ENCODE assay signal across 1 cellular context in the genomic region with DNA sequence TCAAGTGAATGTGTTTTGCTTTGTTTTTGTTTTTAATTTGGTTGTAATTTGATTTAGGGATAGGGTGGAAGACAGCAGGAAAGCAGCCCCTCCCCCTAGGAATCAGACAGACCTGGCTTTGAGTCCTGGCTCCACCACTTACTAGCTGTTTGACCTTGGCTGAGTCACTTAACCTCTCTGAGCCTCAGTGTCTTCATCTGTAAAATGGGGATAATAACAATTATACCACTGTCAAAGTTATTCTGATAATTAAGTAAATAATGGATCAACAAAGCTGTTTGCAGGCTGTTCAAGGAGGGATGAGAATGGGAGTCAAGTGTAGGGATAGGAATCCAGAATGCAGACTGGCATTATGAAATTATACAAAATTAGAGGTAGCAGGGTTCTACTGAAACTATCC.
TF ChIP-seq lines count a peak whose summit lies in the region.

No MANE protein-coding gene starts in this region.

TF ChIP-seq in K562, 482 proteins besides CTCF, POLR2A, EP300 and RAD21 (continued from another document):
- TF ChIP-seq, protein P1, sequence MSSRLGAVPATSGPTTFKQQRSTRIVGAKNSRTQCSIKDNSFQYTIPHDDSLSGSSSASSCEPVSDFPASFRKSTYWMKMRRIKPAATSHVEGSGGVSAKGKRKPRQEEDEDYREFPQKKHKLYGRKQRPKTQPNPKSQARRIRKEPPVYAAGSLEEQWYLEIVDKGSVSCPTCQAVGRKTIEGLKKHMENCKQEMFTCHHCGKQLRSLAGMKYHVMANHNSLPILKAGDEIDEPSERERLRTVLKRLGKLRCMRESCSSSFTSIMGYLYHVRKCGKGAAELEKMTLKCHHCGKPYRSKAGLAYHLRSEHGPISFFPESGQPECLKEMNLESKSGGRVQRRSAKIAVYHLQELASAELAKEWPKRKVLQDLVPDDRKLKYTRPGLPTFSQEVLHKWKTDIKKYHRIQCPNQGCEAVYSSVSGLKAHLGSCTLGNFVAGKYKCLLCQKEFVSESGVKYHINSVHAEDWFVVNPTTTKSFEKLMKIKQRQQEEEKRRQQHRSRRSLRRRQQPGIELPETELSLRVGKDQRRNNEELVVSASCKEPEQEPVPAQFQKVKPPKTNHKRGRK (tag; IDR thresholded peaks at IDR 0.05), result no peak
- TF ChIP-seq, protein P2, sequence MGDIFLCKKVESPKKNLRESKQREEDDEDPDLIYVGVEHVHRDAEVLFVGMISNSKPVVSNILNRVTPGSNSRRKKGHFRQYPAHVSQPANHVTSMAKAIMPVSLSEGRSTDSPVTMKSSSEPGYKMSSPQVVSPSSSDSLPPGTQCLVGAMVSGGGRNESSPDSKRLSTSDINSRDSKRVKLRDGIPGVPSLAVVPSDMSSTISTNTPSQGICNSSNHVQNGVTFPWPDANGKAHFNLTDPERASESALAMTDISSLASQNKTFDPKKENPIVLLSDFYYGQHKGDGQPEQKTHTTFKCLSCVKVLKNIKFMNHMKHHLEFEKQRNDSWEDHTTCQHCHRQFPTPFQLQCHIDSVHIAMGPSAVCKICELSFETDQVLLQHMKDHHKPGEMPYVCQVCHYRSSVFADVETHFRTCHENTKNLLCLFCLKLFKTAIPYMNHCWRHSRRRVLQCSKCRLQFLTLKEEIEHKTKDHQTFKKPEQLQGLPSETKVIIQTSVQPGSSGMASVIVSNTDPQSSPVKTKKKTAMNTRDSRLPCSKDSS (IDR thresholded peaks at IDR 0.05; ENCODE audit: low read depth, partially characterized antibody), result no peak
- TF ChIP-seq, protein P3, sequence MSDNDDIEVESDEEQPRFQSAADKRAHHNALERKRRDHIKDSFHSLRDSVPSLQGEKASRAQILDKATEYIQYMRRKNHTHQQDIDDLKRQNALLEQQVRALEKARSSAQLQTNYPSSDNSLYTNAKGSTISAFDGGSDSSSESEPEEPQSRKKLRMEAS (CRISPR knock-in tag; IDR thresholded peaks at IDR 0.05), result no peak
- TF ChIP-seq KLF16 (IDR thresholded peaks at IDR 0.05), result no peak
- no peak for TF ChIP-seq ZNF253 (CRISPR knock-in tag; conservative IDR thresholded peaks at IDR 0.05)
- TF ChIP-seq, protein P4, sequence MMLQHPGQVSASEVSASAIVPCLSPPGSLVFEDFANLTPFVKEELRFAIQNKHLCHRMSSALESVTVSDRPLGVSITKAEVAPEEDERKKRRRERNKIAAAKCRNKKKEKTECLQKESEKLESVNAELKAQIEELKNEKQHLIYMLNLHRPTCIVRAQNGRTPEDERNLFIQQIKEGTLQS (IDR thresholded peaks at IDR 0.05), result no peak
- TF ChIP-seq, protein P4 (CRISPR knock-in tag; conservative IDR thresholded peaks at IDR 0.05), result no peak
- TF ChIP-seq CBX1 (IDR thresholded peaks at IDR 0.05; ENCODE audit: low read depth), result peak; percentile 82; the same call in 1 of the 2 replicates
- TF ChIP-seq ARID1B (IDR thresholded peaks at IDR 0.05), result no peak
